ENCODE assay signal across 1 cellular context in the genomic region with DNA sequence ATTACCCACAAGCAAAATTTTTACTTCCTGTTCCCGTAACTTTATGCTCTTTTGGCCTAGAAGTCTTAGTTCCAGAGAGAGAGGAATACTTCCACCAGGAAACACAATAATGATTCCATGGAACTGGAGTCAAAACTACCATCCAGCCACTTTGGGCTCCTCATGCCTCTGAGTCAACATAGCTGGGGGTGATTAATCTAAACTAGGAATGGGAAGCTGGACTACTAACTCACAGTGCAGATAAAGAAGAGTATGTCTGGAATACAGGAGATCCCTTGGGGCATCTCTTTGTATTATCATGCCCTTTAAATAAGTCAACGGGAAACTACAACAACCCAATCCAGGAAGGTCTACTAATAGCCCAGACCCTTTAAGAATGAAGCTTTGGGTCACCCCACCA.
TF ChIP-seq lines count a peak whose summit lies in the region.

No MANE protein-coding gene starts in this region.

TF ChIP-seq in IMR-90, 13 proteins besides CTCF, POLR2A, EP300 and RAD21:
- TF ChIP-seq FOS (IDR thresholded peaks at IDR 0.05; ENCODE audit: low read depth, low read length) (no peak), MAZ (IDR thresholded peaks at IDR 0.05; ENCODE audit: borderline replicate concordance, low read depth, low read length) (no peak), BHLHE40 (IDR thresholded peaks at IDR 0.05; ENCODE audit: low read depth, low read length) (no peak), ELK1 (IDR thresholded peaks at IDR 0.05; ENCODE audit: borderline replicate concordance, low read depth, low read length) (no peak), MAFK (IDR thresholded peaks at IDR 0.05; ENCODE audit: low read depth, low read length) (no peak), NFE2L2 (IDR thresholded peaks at IDR 0.05; ENCODE audit: low read depth, low read length) (no peak), RCOR1 (IDR thresholded peaks at IDR 0.05; ENCODE audit: insufficient replicate concordance, low read length) (no peak), CHD1 (IDR thresholded peaks at IDR 0.05; ENCODE audit: low read depth, low read length) (no peak)
- TF ChIP-seq, protein P1, sequence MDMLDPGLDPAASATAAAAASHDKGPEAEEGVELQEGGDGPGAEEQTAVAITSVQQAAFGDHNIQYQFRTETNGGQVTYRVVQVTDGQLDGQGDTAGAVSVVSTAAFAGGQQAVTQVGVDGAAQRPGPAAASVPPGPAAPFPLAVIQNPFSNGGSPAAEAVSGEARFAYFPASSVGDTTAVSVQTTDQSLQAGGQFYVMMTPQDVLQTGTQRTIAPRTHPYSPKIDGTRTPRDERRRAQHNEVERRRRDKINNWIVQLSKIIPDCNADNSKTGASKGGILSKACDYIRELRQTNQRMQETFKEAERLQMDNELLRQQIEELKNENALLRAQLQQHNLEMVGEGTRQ (IDR thresholded peaks at IDR 0.05; ENCODE audit: low read depth, low read length): no peak
